Comparison of ENCODE assay signal across 11 cellular contexts in the genomic region with DNA sequence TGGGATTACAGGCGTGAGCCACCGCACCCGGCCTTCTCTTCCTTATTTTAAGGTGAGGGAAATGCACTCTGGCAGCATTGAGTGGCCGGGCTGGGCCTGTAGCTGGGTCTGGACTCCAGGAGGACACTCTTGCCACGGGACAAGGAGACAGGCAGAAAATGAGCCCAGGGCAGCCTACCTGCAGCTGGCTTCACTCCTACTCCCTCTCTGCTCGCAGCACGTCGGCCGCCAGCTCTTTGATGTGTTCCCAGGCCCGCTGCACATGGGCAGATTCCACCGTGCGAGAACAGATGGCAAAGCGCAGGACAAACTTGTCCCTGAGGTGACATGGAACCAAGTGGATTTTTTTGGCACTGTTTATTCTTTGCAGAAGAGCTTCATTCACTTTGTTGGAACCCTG. TPM values are rescaled to one million over a fixed set of nuclear protein-coding genes. Genes with fewer than 3 reads are reported as not detected.
DNase-seq lines count a peak whose midpoint lies in the region; ATAC-seq lines count a peak whose summit lies in the region.
"Had no signal": no experiment of that assay in that cellular context is flagged by ENCODE, and none has a peak within 500 bp of the region (broad histone marks: within the 10 kb centered on the region; RNA-seq: fewer than 3 reads in every experiment).

No MANE protein-coding gene starts in this region.

- peak overlapping the region; percentile 66 for H3K27ac Mint-ChIP-seq in activated T-helper 1 cell treated with anti-CD3 and anti-CD28 coated beads, Interleukin-12 subunit alpha, Interleukin-12 subunit beta, Interleukin-2, Interleukin-4 antibody, amounts not matched to agents 30 ng/mL and 10 ng/mL and 1 ng/mL, durations not matched to agents 14 hours and 24 hours and 36 hours
- H3K27ac Mint-ChIP-seq: CD4-positive, alpha-beta T cell had no signal

- H3K9me3 Mint-ChIP-seq in activated T-helper 1 cell treated with anti-CD3 and anti-CD28 coated beads, Interleukin-12 subunit alpha, Interleukin-12 subunit beta, Interleukin-2, Interleukin-4 antibody, amounts not matched to agents 30 ng/mL and 10 ng/mL and 1 ng/mL, durations not matched to agents 14 hours and 24 hours and 36 hours: no peaks in the 10 kb centered on the region
- H3K9me3 Mint-ChIP-seq: CD4-positive, alpha-beta T cell had no signal

- ATAC-seq in GM18861 (IDR thresholded peaks at IDR 0.05; ENCODE audit: unreplicated experiment) (no peak), GM18867 (IDR thresholded peaks at IDR 0.05; ENCODE audit: unreplicated experiment) (no peak)

- peaks cover 8% of the 10 kb centered on the region for H3K4me1 Mint-ChIP-seq in activated T-helper 1 cell treated with anti-CD3 and anti-CD28 coated beads, Interleukin-12 subunit alpha, Interleukin-12 subunit beta, Interleukin-2, Interleukin-4 antibody, amounts not matched to agents 30 ng/mL and 10 ng/mL and 1 ng/mL, durations not matched to agents 14 hours and 24 hours and 36 hours (ENCODE audit: low read depth)

- no peaks in the 10 kb centered on the region for H3K36me3 Mint-ChIP-seq in activated T-helper 1 cell treated with anti-CD3 and anti-CD28 coated beads, Interleukin-12 subunit alpha, Interleukin-12 subunit beta, Interleukin-2, Interleukin-4 antibody, amounts not matched to agents 30 ng/mL and 10 ng/mL and 1 ng/mL, durations not matched to agents 14 hours and 24 hours and 36 hours (ENCODE audit: low read depth)

- H3K27me3 Mint-ChIP-seq in activated T-helper 1 cell treated with anti-CD3 and anti-CD28 coated beads, Interleukin-12 subunit alpha, Interleukin-12 subunit beta, Interleukin-2, Interleukin-4 antibody, amounts not matched to agents 30 ng/mL and 10 ng/mL and 1 ng/mL, durations not matched to agents 14 hours and 24 hours and 36 hours (ENCODE audit: insufficient read depth): peaks cover 9% of the 10 kb centered on the region
- H3K27me3 Mint-ChIP-seq: CD4-positive, alpha-beta T cell had no signal

- peak; percentile 6 for DNase-seq in NCI-H2171 (lab: John Stamatoyannopoulos, UW)
- no peak for DNase-seq in activated T-helper 1 cell treated with anti-CD3 and anti-CD28 coated beads, Interleukin-12 subunit alpha, Interleukin-12 subunit beta, Interleukin-2, Interleukin-4 antibody, amounts not matched to agents 30 ng/mL and 10 ng/mL and 1 ng/mL, durations not matched to agents 14 hours and 24 hours and 36 hours (ENCODE audit: low spot score)
- peak; percentile 79 for DNase-seq in posterior vena cava (ENCODE audit: low spot score)
- DNase-seq in RKO (ENCODE audit: low spot score): no peak
- DNase-seq: ACHN; AML-193; Caco-2; CD4-positive, alpha-beta T cell; GDM1 had no signal

- intact Hi-C loops in activated T-helper 1 cell treated with anti-CD3 and anti-CD28 coated beads, Interleukin-12 subunit alpha, Interleukin-12 subunit beta, Interleukin-2, Interleukin-4 antibody, amounts not matched to agents 30 ng/mL and 10 ng/mL and 1 ng/mL, durations not matched to agents 14 hours and 24 hours and 36 hours (cut with micrococcal nuclease): no loop called here
- intact Hi-C loops in posterior vena cava (cut with DNase I): loop anchor here (5.0 to 10.0 kb wide), 3 partner anchors 132 to 692 kb away; no protein-coding TSS in a partner anchor

- H3K4me3 Mint-ChIP-seq in activated T-helper 1 cell treated with anti-CD3 and anti-CD28 coated beads, Interleukin-12 subunit alpha, Interleukin-12 subunit beta, Interleukin-2, Interleukin-4 antibody, amounts not matched to agents 30 ng/mL and 10 ng/mL and 1 ng/mL, durations not matched to agents 14 hours and 24 hours and 36 hours: no peak overlapping the region
- H3K4me3 Mint-ChIP-seq: CD4-positive, alpha-beta T cell had no signal

RNA-seq across cellular contexts. Expression of gene FIGNL1, which starts 12.9 kb away (rescaled TPM):
- total RNA-seq in activated T-helper 1 cell treated with anti-CD3 and anti-CD28 coated beads, Interleukin-12 subunit alpha, Interleukin-12 subunit beta, Interleukin-2, Interleukin-4 antibody, amounts not matched to agents 30 ng/mL and 10 ng/mL and 1 ng/mL, durations not matched to agents 14 hours and 24 hours and 36 hours: 41.6 and 45.4 TPM in 2 replicates
- 1 to 10 TPM; 4.4 to 8.3 TPM for total RNA-seq in posterior vena cava

Comparison
In these comparisons a context has a peak if more than half of its experiments do, and no peak if none do; other contexts are left out.
1. DNase-seq: peak in NCI-H2171 (single experiment) and posterior vena cava (single experiment); none in activated T-helper 1 cell treated with anti-CD3 and anti-CD28 coated beads, Interleukin-12 subunit alpha, Interleukin-12 subunit beta, Interleukin-2, Interleukin-4 antibody, amounts not matched to agents 30 ng/mL and 10 ng/mL and 1 ng/mL, durations not matched to agents 14 hours and 24 hours and 36 hours (single experiment) and RKO (single experiment).